In the genomic region with DNA sequence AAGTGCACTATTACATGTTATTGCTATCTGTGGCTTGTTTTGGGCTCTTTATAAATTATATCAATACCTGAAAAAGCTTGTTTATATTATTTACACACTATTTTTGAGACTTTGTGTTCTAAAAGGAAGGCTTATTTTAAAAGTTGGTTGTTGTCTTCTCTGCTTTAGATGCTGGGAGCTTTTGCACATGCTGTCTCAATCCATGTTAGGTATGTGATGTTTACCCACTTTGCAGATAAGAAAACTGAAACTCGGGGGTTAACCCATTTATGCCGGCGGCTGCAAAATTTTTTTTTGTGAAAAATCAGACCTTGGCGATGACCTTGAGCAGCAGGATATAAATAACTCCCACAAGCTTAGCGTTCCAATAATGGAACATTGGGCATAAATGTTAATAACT, we compare ENCODE assay signal across 33 cellular contexts.
"Had no signal": no experiment of that assay in that cellular context is flagged by ENCODE, and none has a peak within 500 bp of the region (broad histone marks: within the 10 kb centered on the region; RNA-seq: fewer than 3 reads in every experiment).

No MANE protein-coding gene starts in this region.

- H3K4me3 ChIP-seq: MG63 had no signal

- DNase-seq: Karpas-422, Kasumi-1, MG63, MM.1S, NCI-H1048, NCI-H1092, NCI-H1092 treated with DMSO at 0.1 percent for 48 hours, NCI-H1105, NCI-H1105 treated with DMSO at 0.1 percent for 48 hours, NCI-H1417, NCI-H1417 treated with DMSO at 0.1 percent for 48 hours, NCI-H1436, NCI-H1436 treated with DMSO at 0.1 percent for 48 hours, NCI-H146, NCI-H1694, NCI-H1694 treated with DMSO at 0.1 percent for 48 hours, NCI-H187, NCI-H187 treated with DMSO at 0.1 percent for 48 hours, NCI-H1930, NCI-H2029, NCI-H2029 treated with DMSO at 0.1 percent for 48 hours, NCI-H2081, NCI-H2081 treated with DMSO at 0.1 percent for 48 hours, NCI-H2107, NCI-H2171, NCI-H2171 treated with DMSO at 0.1 percent for 48 hours, NCI-H2227 treated with DMSO at 0.1 percent for 48 hours, NCI-H226, NCI-H345, NCI-H446, NCI-H446 treated with DMSO at 0.1 percent for 48 hours, NCI-H510A, NCI-H510A treated with DMSO at 0.1 percent for 48 hours had no signal
